ENCODE assay signal across 18 cellular contexts in genomic region chr1:213623103-213623581, GRCh38.
DNase-seq lines count a peak whose midpoint lies in the region; ATAC-seq, FAIRE-seq and TF ChIP-seq lines count a peak whose summit lies in the region.
"Had no signal": no experiment of that assay in that cellular context is flagged by ENCODE, and none has a peak within 500 bp of the region (broad histone marks: within the 10 kb centered on the region; RNA-seq: fewer than 3 reads in every experiment).

No MANE protein-coding gene starts in this region.

- in situ Hi-C loops in K562 (cut with MboI): no loop called here

- peak; percentile 10 for DNase-seq in GM12864 (ENCODE audit: low read depth)
- no peak for DNase-seq in K562 (ENCODE audit: extremely low read depth in 1 of 4, low spot score in 3 of 4)
- no peak for DNase-seq in NCI-H82 (lab: John Stamatoyannopoulos, UW)
- no peak for DNase-seq in NCI-H187 (lab: John Stamatoyannopoulos, UW)
- DNase-seq in NCI-H2081 treated with DMSO at 0.1 percent for 48 hours (lab: John Stamatoyannopoulos, UW): no peak
- DNase-seq: activated gamma-delta T cell treated with Interleukin-2 at 50 U/mL for 16 hours, anterior cingulate cortex, NCI-H524 treated with DMSO at 0.1 percent for 48 hours, testis had no signal

- H3K4me2 ChIP-seq in K562 (ENCODE audit: insufficient read depth, low read length): no peak overlapping the region
- H3K4me2 ChIP-seq: neural progenitor cell had no signal

- no peaks in the 10 kb centered on the region for H3K36me3 ChIP-seq in K562 (ENCODE audit: control insufficient read depth, insufficient read depth, low read length)
- H3K36me3 ChIP-seq: esophagus muscularis mucosa, HAP-1, neural progenitor cell had no signal

- TF ChIP-seq RAD21 in K562 (CRISPR knock-in tag; conservative IDR thresholded peaks at IDR 0.05 in 1 of 2, IDR thresholded peaks at IDR 0.05 in 1 of 2): no peak

- CTCF ChIA-PET in K562 (lab: Yijun Ruan, JAX; ENCODE audit: low intra/inter-chr PET ratio): no interaction called here

- H3K9ac ChIP-seq in K562 (ENCODE audit: insufficient read depth in 1 of 2, low read depth in 2 of 2, low read length in 2 of 2): no peak overlapping the region
- H3K9ac ChIP-seq: neural progenitor cell had no signal

- TF ChIP-seq EP300 in K562 (IDR thresholded peaks at IDR 0.05; ENCODE audit: low read length): no peak

- FAIRE-seq in K562 (lab: Jason Lieb, UNC): no peak
- FAIRE-seq: GM12891, RCC 7860 had no signal

- TF ChIP-seq POLR2A in K562 (conservative IDR thresholded peaks at IDR 0.05): no peak

- peaks cover 3% of the 10 kb centered on the region for H3K9me1 ChIP-seq in K562 (ENCODE audit: control insufficient read depth, insufficient read depth, low read length)

- H3K4me3 ChIP-seq in GM12864 (ENCODE audit: low read depth, low read length) (no peak overlapping the region), K562 (no peak overlapping the region)
- H3K4me3 ChIP-seq: esophagus muscularis mucosa, HAP-1, neural progenitor cell, testis had no signal

- WGBS in K562 (ENCODE audit: insufficient coverage, low coverage, missing lambda C conversion rate): 3% methylated on average over 9 of the region's 9 CpGs

- H2AFZ ChIP-seq in K562 (ENCODE audit: low read depth, low read length): no peak overlapping the region

- POLR2A ChIA-PET in K562 (lab: Yijun Ruan, JAX): no interaction called here

- H3K27me3 ChIP-seq in K562 (ENCODE audit: control insufficient read depth in 2 of 2, insufficient read depth in 2 of 2, low read length in 2 of 2): peaks cover 14 to 27% of the 10 kb centered on the region in 2 experiments
- H3K27me3 ChIP-seq: esophagus muscularis mucosa, neural progenitor cell, testis had no signal

- ATAC-seq in GM21515 (IDR thresholded peaks at IDR 0.05; ENCODE audit: unreplicated experiment) (peak; percentile 36), HG03520 (IDR thresholded peaks at IDR 0.05; ENCODE audit: unreplicated experiment) (peak; percentile 59), K562 (no peak), HG03175 (IDR thresholded peaks at IDR 0.05; ENCODE audit: unreplicated experiment) (no peak)
- ATAC-seq: left lobe of liver had no signal

- BruUV-seq in K562 (replicated peaks; lab: Mats Ljungman, UMichigan): no TSS peak

- H3K4me1 ChIP-seq in K562 (replicated peaks in 1 of 2; ENCODE audit: control insufficient read depth in 2 of 2, insufficient read depth in 2 of 2, low read length in 2 of 2): no peaks in the 10 kb centered on the region
- H3K4me1 ChIP-seq: esophagus muscularis mucosa, HAP-1, neural progenitor cell, testis had no signal

- H3K9me3 ChIP-seq in K562 (replicated peaks; ENCODE audit: control insufficient read depth, insufficient read depth, low read depth, low read length): no peaks in the 10 kb centered on the region
- H3K9me3 ChIP-seq: HAP-1, testis had no signal

- H3K27ac ChIP-seq in K562 (ENCODE audit: extremely low read depth, low read depth, low read length): no peak overlapping the region
- H3K27ac ChIP-seq: esophagus muscularis mucosa, neural progenitor cell, testis had no signal

- no peak for TF ChIP-seq CTCF in GM12864 (IDR thresholded peaks at IDR 0.05; ENCODE audit: low read depth, low read length, missing control alignments)
- TF ChIP-seq CTCF in K562 (IDR thresholded peaks at IDR 0.05 in 2 of 3, conservative IDR thresholded peaks at IDR 0.05 in 1 of 3; ENCODE audit: insufficient read depth in 2 of 3, low read depth in 1 of 3, low read length in 3 of 3): no peak

- intact Hi-C loops in K562 (cut with micrococcal nuclease): no loop called here

- H4K20me1 ChIP-seq in K562 (replicated peaks; ENCODE audit: control insufficient read depth, insufficient read depth, low read length): no peaks in the 10 kb centered on the region

- no peaks in the 10 kb centered on the region for H3K79me2 ChIP-seq in K562 (ENCODE audit: control insufficient read depth, insufficient read depth, low read length)

TF ChIP-seq in K562, 482 proteins besides CTCF, POLR2A, EP300 and RAD21 (continues in another document):
- no peak for TF ChIP-seq THAP7 (CRISPR knock-in tag; IDR thresholded peaks at IDR 0.05)
- no peak for TF ChIP-seq RBM22 (IDR thresholded peaks at IDR 0.05; ENCODE audit: low read depth, low read length, poor library complexity, severe bottlenecking)
- no peak for TF ChIP-seq ZBTB12 (CRISPR knock-in tag; IDR thresholded peaks at IDR 0.05)
- TF ChIP-seq NRF1 (conservative IDR thresholded peaks at IDR 0.05 in 1 of 2, IDR thresholded peaks at IDR 0.05 in 1 of 2): no peak
- no peak for TF ChIP-seq GMEB1 (CRISPR knock-in tag; IDR thresholded peaks at IDR 0.05)
- TF ChIP-seq ZNF655 (CRISPR knock-in tag; IDR thresholded peaks at IDR 0.05): no peak
- TF ChIP-seq PBX2 (CRISPR knock-in tag; IDR thresholded peaks at IDR 0.05; ENCODE audit: low read depth): no peak
- TF ChIP-seq PBX2 (tag; conservative IDR thresholded peaks at IDR 0.05; ENCODE audit: low read depth): peak; percentile 68
- TF ChIP-seq MEIS2 (IDR thresholded peaks at IDR 0.05; ENCODE audit: partially characterized antibody): peak; percentile 66
- no peak for TF ChIP-seq E2F4 (CRISPR knock-in tag; IDR thresholded peaks at IDR 0.05; ENCODE audit: low read depth)

Comparison
In these comparisons a context has a peak if more than half of its experiments do, and no peak if none do; other contexts are left out.
1. ATAC-seq: peak in GM21515 (single experiment) and HG03520 (single experiment); none in K562 (single experiment) and HG03175 (single experiment).